In genomic region chr17:36201102-36201501, GRCh38 we compare ENCODE assay signal across 8 cellular contexts. TPM values are rescaled to one million over a fixed set of nuclear protein-coding genes. Genes with fewer than 3 reads are reported as not detected.
"Had no signal": no experiment of that assay in that cellular context is flagged by ENCODE, and none has a peak within 500 bp of the region (broad histone marks: within the 10 kb centered on the region; RNA-seq: fewer than 3 reads in every experiment).

No MANE protein-coding gene starts in this region.

RNA-seq across cellular contexts. Expression of gene CCL3L1, which starts 4.5 kb away (rescaled TPM):
- total RNA-seq: HepG2, HT1080, IMR-90, LHCN-M2, PC-9, Right ventricle myocardium inferior, SJCRH30 had no signal
- polyA plus RNA-seq: HepG2, IMR-90 had no signal

RNA-seq across cellular contexts. Expression of gene CCL4L2, which starts 9.8 kb away (rescaled TPM):
- total RNA-seq: HepG2, HT1080, IMR-90, LHCN-M2, PC-9, Right ventricle myocardium inferior, RPMI7951, SJCRH30 had no signal
- polyA plus RNA-seq: HepG2, IMR-90 had no signal

RNA-seq across cellular contexts. Expression of gene TBC1D3B, which starts 24.7 kb away (rescaled TPM):
- total RNA-seq: HT1080, IMR-90, RPMI7951 had no signal
